In genomic region chr11:9001736-9002135, GRCh38 we compare ENCODE assay signal across 9 cellular contexts. TPM values are rescaled to one million over a fixed set of nuclear protein-coding genes. Genes with fewer than 3 reads are reported as not detected.
DNase-seq lines count a peak whose midpoint lies in the region; ATAC-seq, FAIRE-seq and TF ChIP-seq lines count a peak whose summit lies in the region.
"Had no signal": no experiment of that assay in that cellular context is flagged by ENCODE, and none has a peak within 500 bp of the region (broad histone marks: within the 10 kb centered on the region; RNA-seq: fewer than 3 reads in every experiment).

No MANE protein-coding gene starts in this region.

- ATAC-seq in HG03565 (IDR thresholded peaks at IDR 0.05; ENCODE audit: unreplicated experiment) (no peak), HG03095 (IDR thresholded peaks at IDR 0.05; ENCODE audit: unreplicated experiment) (no peak)

- H3K4me3 ChIP-seq in SJSA1 (no peak overlapping the region), astrocyte of the spinal cord (ENCODE audit: low read depth, low read length) (no peak overlapping the region), skeletal muscle cell (ENCODE audit: low read depth, low read length) (no peak overlapping the region)
- H3K4me3 ChIP-seq: lung had no signal

- H3K4me1 ChIP-seq in SJSA1 (replicated peaks): peaks cover 13% of the 10 kb centered on the region

- no peak for FAIRE-seq in D721Med (lab: Jason Lieb, UNC)

- no peaks in the 10 kb centered on the region; the same call in 1 of the 2 replicates for H3K36me3 ChIP-seq in SJSA1

- no peaks in the 10 kb centered on the region for H3K27me3 ChIP-seq in SJSA1 (replicated peaks)

- peak overlapping the region; percentile 39 for H3K27ac ChIP-seq in SJSA1

- no peak for TF ChIP-seq CTCF in astrocyte of the spinal cord (IDR thresholded peaks at IDR 0.05; ENCODE audit: low read depth, low read length)
- TF ChIP-seq CTCF in D721Med (IDR thresholded peaks at IDR 0.05; ENCODE audit: insufficient read depth, missing control alignments): no peak

- no peaks in the 10 kb centered on the region for H3K9me3 ChIP-seq in SJSA1 (replicated peaks)

- DNase-seq in GF-D8 (lab: John Stamatoyannopoulos, UW) (peak; percentile 45), SJSA1 (ENCODE audit: low read depth in 1 of 2, low spot score in 2 of 2) (peak; percentile 42 to 61), astrocyte of the spinal cord (ENCODE audit: low read depth, low spot score) (peak; percentile 84), skeletal muscle cell (ENCODE audit: low read depth) (peak; percentile 60), NCI-H2107 (lab: John Stamatoyannopoulos, UW) (no peak), D721Med (ENCODE audit: insufficient read length, low spot score) (no peak)

- in situ Hi-C loops in astrocyte of the spinal cord (cut with HindIII; ENCODE audit: low sequenced_read_pairs): no loop called here

RNA-seq across cellular contexts. Expression of gene NRIP3, which starts 2.1 kb away (rescaled TPM):
- total RNA-seq in SJSA1 (2014; rRNA removed; shearing (Covaris generic)): 20.7 and 29.1 TPM in 2 replicates

RNA-seq across cellular contexts. Expression of gene TMEM9B, which starts 37.5 kb away (rescaled TPM):
- total RNA-seq in SJSA1 (2014; rRNA removed; shearing (Covaris generic)): 25.6 and 27.3 TPM in 2 replicates

RNA-seq across cellular contexts. Expression of gene ASCL3, which starts 58.9 kb away (rescaled TPM):
- total RNA-seq in SJSA1 (2014; rRNA removed; shearing (Covaris generic)): not detected in 2 replicates
- total RNA-seq: lung had no signal

Comparison
In these comparisons a context has a peak if more than half of its experiments do, and no peak if none do; other contexts are left out.
1. DNase-seq: peak in GF-D8 (single experiment), SJSA1 (2 of 2), astrocyte of the spinal cord (single experiment) and skeletal muscle cell (single experiment); none in NCI-H2107 (single experiment) and D721Med (single experiment).